ENCODE assay signal across 8 cellular contexts in genomic region chr3:152595975-152596832, GRCh38.
DNase-seq lines count a peak whose midpoint lies in the region; ATAC-seq, FAIRE-seq and TF ChIP-seq lines count a peak whose summit lies in the region.

No MANE protein-coding gene starts in this region.

- in situ Hi-C loops in ACHN (cut with HindIII; ENCODE audit: low pct_ligation_motif_present, low pct_unique_long_range_greater_than_20kb, low sequenced_read_pairs) = no loop called here

- H3K36me3 ChIP-seq in pancreas = no peaks in the 10 kb centered on the region

- FAIRE-seq in pancreas (lab: Jason Lieb, UNC) = peak; percentile 47

- no peaks in the 10 kb centered on the region for H3K9me3 ChIP-seq in pancreas

- H3K27ac ChIP-seq in pancreas = peak overlapping the region; percentile 12 to 63 (median 42)

- H3K4me3 ChIP-seq in pancreas = peak overlapping the region in 1 of 4 donors; percentile 1

- no peak for TF ChIP-seq CTCF in pancreas (IDR thresholded peaks at IDR 0.05)

- 24 to 31% methylated on average over 4 of the region's 4 CpGs for WGBS in pancreas, 2 donors

- peak; percentile 99 for ATAC-seq in GM19035 (IDR thresholded peaks at IDR 0.05; ENCODE audit: unreplicated experiment)
- ATAC-seq in HG03108 (IDR thresholded peaks at IDR 0.05; ENCODE audit: unreplicated experiment) = peak; percentile 99
- ATAC-seq in pancreas = peak; percentile 75 to 91 (median 87)

- DNase-seq in AML-193 (lab: John Stamatoyannopoulos, UW) (peak; percentile 67 to 69), SIG-M5 (lab: John Stamatoyannopoulos, UW) (peak; percentile 93), fibroblast of gingiva (ENCODE audit: low read depth) (peak; percentile 77), pancreas (peak in 4 of 6 donors; percentile 14 to 29 (median 23)), ACHN (no peak), SW480 (ENCODE audit: low spot score) (no peak)

- peaks cover 0 to 8% (median 7%) of the 10 kb centered on the region in 3 donors for H3K4me1 ChIP-seq in pancreas

- intact Hi-C loops in pancreas (cut with DNase I) = no loop called here

- no peaks in the 10 kb centered on the region for H3K27me3 ChIP-seq in pancreas

Comparison
In these comparisons a context has a peak if more than half of its experiments do, and no peak if none do; other contexts are left out.
1. DNase-seq: peak in AML-193 (2 of 2), SIG-M5 (single experiment), fibroblast of gingiva (single experiment) and pancreas (4 of 6); none in ACHN (single experiment) and SW480 (single experiment).
2. Peak in every context shown above with its lines, with median percentiles within 50 percentile points of each other: ATAC-seq.